Comparison of ENCODE assay signal across 8 cellular contexts in the genomic region with DNA sequence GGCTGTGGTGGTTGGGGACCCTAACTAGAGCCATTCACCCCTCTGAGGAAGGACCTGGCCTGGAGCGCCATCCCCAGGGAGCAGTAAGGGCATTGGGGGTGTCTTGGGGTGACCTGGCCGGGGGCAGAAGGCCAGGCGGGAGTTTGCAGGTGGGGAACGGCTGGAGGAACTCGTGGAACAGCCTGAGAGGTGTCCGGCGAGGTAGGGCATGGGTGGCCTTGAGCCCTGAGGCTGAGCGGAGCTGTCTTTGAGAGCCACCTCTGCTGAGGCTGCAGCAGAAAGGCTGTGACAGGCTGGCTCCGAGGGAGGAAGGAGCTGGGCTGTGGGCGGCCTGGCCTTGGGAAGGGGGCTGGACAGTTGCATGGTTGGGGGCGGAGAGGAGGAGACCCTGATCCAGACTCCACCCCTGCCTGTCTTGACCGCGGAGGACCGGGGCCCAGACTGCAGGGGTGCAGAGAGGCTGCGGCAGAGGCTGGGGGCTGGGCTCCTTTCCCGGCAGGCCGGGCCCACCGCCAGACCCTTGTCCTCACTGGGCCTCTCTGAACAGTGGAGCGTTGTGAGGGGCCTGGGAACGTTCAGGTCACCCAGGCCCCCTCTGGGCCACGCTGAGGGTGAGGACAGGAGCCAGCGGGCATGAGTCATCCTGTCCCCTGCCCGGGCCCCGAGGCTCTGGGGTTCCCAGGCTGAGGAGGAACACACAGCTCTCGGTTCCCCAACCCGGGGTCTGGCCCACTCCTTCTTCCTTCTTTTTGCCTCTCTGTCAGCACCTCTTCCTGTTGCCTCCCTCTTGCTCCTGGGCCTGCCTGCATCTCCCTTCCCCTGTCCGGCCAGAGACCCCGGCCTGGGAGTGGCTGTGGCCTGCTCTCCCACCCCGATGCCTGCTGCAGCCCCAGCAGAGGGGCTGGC. TPM values are rescaled to one million over a fixed set of nuclear protein-coding genes. Genes with fewer than 3 reads are reported as not detected.
DNase-seq lines count a peak whose midpoint lies in the region; ATAC-seq, FAIRE-seq and TF ChIP-seq lines count a peak whose summit lies in the region.

No MANE protein-coding gene starts in this region.

- no peak for TF ChIP-seq CTCF in fibroblast of pulmonary artery (IDR thresholded peaks at IDR 0.05; ENCODE audit: low read length, missing control alignments)

- H3K4me3 ChIP-seq in fibroblast of pulmonary artery (replicated peaks; ENCODE audit: low read depth, low read length) = no peak overlapping the region
- H3K4me3 ChIP-seq in neuron (ENCODE audit: low read length) = peak overlapping the region; percentile 10

- ATAC-seq in HG02981 (IDR thresholded peaks at IDR 0.05; ENCODE audit: unreplicated experiment) = peak; percentile 35

- no peaks in the 10 kb centered on the region for H3K36me3 ChIP-seq in neuron (ENCODE audit: insufficient read depth, low read length)

- peaks cover 30% of the 10 kb centered on the region for H3K4me1 ChIP-seq in neuron (ENCODE audit: insufficient read depth, low read length)

- H3K9me3 ChIP-seq in neuron (ENCODE audit: low read length) = no peaks in the 10 kb centered on the region

- peak; percentile 76 for FAIRE-seq in GM12891 (lab: Jason Lieb, UNC)

- H3K27me3 ChIP-seq in neuron (ENCODE audit: insufficient read depth, low read length) = no peaks in the 10 kb centered on the region

- H2AFZ ChIP-seq in neuron (ENCODE audit: low read depth, low read length) = no peak overlapping the region

- DNase-seq in GM12891 (ENCODE audit: insufficient read length, low spot score) (no peak), UCSD-AML1 (lab: John Stamatoyannopoulos, UW; ENCODE audit: unreplicated experiment) (peak; percentile 88), fibroblast of pulmonary artery (ENCODE audit: low read depth) (peak; percentile 86), DMS114 treated with DMSO at 0.1 percent for 48 hours (lab: John Stamatoyannopoulos, UW; ENCODE audit: unreplicated experiment) (no peak), COLO829 (ENCODE audit: low spot score) (no peak), epidermal melanocyte (ENCODE audit: insufficient read length, low spot score) (no peak)

- TF ChIP-seq POLR2A in GM12891 (IDR thresholded peaks at IDR 0.05; ENCODE audit: low read depth, low read length) = no peak

TF ChIP-seq in GM12891, 5 proteins besides CTCF, POLR2A, EP300 and RAD21:
- TF ChIP-seq POLR2AphosphoS5 (IDR thresholded peaks at IDR 0.05; ENCODE audit: low read depth, low read length) (no peak), SPI1 (IDR thresholded peaks at IDR 0.05; ENCODE audit: low read depth, low read length) (peak; percentile 70)

RNA-seq across cellular contexts. Expression of gene SH3BP2, which starts 8.1 kb away (rescaled TPM):
- polyA plus RNA-seq in GM12891 (2012; ENCODE audit: low read depth, missing spikeins) = 26.2 TPM

RNA-seq across cellular contexts. Expression of gene ADD1, which starts 42.7 kb away (rescaled TPM):
- 112 TPM for polyA plus RNA-seq in GM12891 (2012; ENCODE audit: low read depth, missing spikeins)

RNA-seq across cellular contexts. Expression of gene TNIP2, which starts 44.8 kb away (rescaled TPM):
- polyA plus RNA-seq in GM12891 (2012; ENCODE audit: low read depth, missing spikeins) = 40.6 TPM

Comparison
In these comparisons a context has a peak if more than half of its experiments do, and no peak if none do; other contexts are left out.
1. DNase-seq: peak in UCSD-AML1 (single experiment) and fibroblast of pulmonary artery (single experiment); none in GM12891 (single experiment), DMS114 treated with DMSO at 0.1 percent for 48 hours (single experiment), COLO829 (single experiment) and epidermal melanocyte (single experiment).